Comparison of ENCODE assay signal across 14 cellular contexts in genomic region chr21:28758883-28759242, GRCh38.
DNase-seq lines count a peak whose midpoint lies in the region; ATAC-seq and TF ChIP-seq lines count a peak whose summit lies in the region.
"Had no signal": no experiment of that assay in that cellular context is flagged by ENCODE, and none has a peak within 500 bp of the region (broad histone marks: within the 10 kb centered on the region; RNA-seq: fewer than 3 reads in every experiment).

No MANE protein-coding gene starts in this region.

- H3K4me2 ChIP-seq in IMR-90 (ENCODE audit: low read depth, low read length) (no peak overlapping the region), MM.1S (ENCODE audit: low read depth, low read length) (no peak overlapping the region)
- H3K4me2 ChIP-seq: BLaER1 treated with 17β-estradiol and CSF1 and Interleukin-3, amounts not matched to agents 10 nM and 100 nM; GM23338 had no signal

- H3K79me1 ChIP-seq in IMR-90 (ENCODE audit: low read depth in 1 of 2, low read length in 2 of 2) = peaks cover 0 to 3% of the 10 kb centered on the region in 2 experiments; a peak in 1 of 4 replicates

- H3K27ac ChIP-seq in heart right ventricle = peak overlapping the region in 6 of 10 donors; percentile 34 to 97 (median 93)
- H3K27ac ChIP-seq in IMR-90 (ENCODE audit: insufficient read depth, low read length) = no peak overlapping the region
- H3K27ac ChIP-seq in gastroesophageal sphincter = peak overlapping the region in 3 of 4 donors; percentile 51 to 89 (median 54)
- peak overlapping the region; percentile 63 for H3K27ac ChIP-seq in skeletal muscle tissue (ENCODE audit: low read depth, low read length)
- H3K27ac ChIP-seq in MM.1S (ENCODE audit: low read length) = no peak overlapping the region
- H3K27ac ChIP-seq: BLaER1 treated with 17β-estradiol and CSF1 and Interleukin-3, amounts not matched to agents 10 nM and 100 nM had no signal

- no peak overlapping the region for H3K56ac ChIP-seq in IMR-90 (ENCODE audit: extremely low read depth, insufficient read depth, low read length)

- TF ChIP-seq RAD21 in IMR-90 (IDR thresholded peaks at IDR 0.05; ENCODE audit: low read length) = no peak

- CTCF ChIA-PET in IMR-90 (lab: Yijun Ruan, JAX) = no interaction called here

- H3K14ac ChIP-seq in IMR-90 (replicated peaks; ENCODE audit: low read depth, low read length) = peak overlapping the region; percentile 20; the same call in 1 of the 2 replicates

- dilution Hi-C loops in IMR-90 (cut with HindIII; ENCODE audit: low sequenced_read_pairs, unreplicated experiment) = no loop called here

- H3K9me3 ChIP-seq in heart right ventricle (no peaks in the 10 kb centered on the region), IMR-90 (ENCODE audit: control insufficient read depth, insufficient read depth, low read length) (no peaks in the 10 kb centered on the region), gastroesophageal sphincter (no peaks in the 10 kb centered on the region), skeletal muscle tissue (ENCODE audit: control insufficient read depth in 3 of 3, low read length in 3 of 3) (no peaks in the 10 kb centered on the region), MM.1S (replicated peaks; ENCODE audit: insufficient read depth, low read length) (no peaks in the 10 kb centered on the region)

- H3K9ac ChIP-seq in IMR-90 (ENCODE audit: low read depth, low read length) (no peak overlapping the region), skeletal muscle tissue (ENCODE audit: low read depth in 1 of 3, low read length in 3 of 3) (no peak overlapping the region), MM.1S (ENCODE audit: low read length) (no peak overlapping the region)
- H3K9ac ChIP-seq: BLaER1 treated with 17β-estradiol and CSF1 and Interleukin-3, amounts not matched to agents 10 nM and 100 nM had no signal

- H2AK9ac ChIP-seq in IMR-90 (replicated peaks; ENCODE audit: low read depth, low read length, poor library complexity) = no peak overlapping the region

- H3K79me2 ChIP-seq in MM.1S (ENCODE audit: low read length) = no peaks in the 10 kb centered on the region

- H3K9me2 ChIP-seq in MM.1S (replicated peaks; ENCODE audit: insufficient read depth, low read length) = no peaks in the 10 kb centered on the region

- H2AK5ac ChIP-seq in IMR-90 (ENCODE audit: low read depth, low read length) = no peak overlapping the region

- H4K20me1 ChIP-seq in IMR-90 (ENCODE audit: insufficient read depth, low read length) = no peaks in the 10 kb centered on the region
- H4K20me1 ChIP-seq in MM.1S (ENCODE audit: insufficient read depth, low read length) = no peaks in the 10 kb centered on the region
- H4K20me1 ChIP-seq: BLaER1 treated with 17β-estradiol and CSF1 and Interleukin-3, amounts not matched to agents 10 nM and 100 nM had no signal

- H4K5ac ChIP-seq in IMR-90 (ENCODE audit: low read depth, low read length) = no peak overlapping the region

- no peak overlapping the region for H4K8ac ChIP-seq in IMR-90 (ENCODE audit: low read depth in 2 of 2, low read length in 2 of 2)

- in situ Hi-C loops in IMR-90 (cut with MboI; ENCODE audit: low sequenced_read_pairs) = no loop called here

- H2BK20ac ChIP-seq in IMR-90 (ENCODE audit: low read depth, low read length) = no peak overlapping the region; the same call in none of the 2 replicates

- ATAC-seq in heart right ventricle (no peak), Right ventricle myocardium superior (ENCODE audit: poor library complexity) (no peak), IMR-90 (ENCODE audit: low read depth) (no peak), gastroesophageal sphincter (no peak), HG03520 (IDR thresholded peaks at IDR 0.05; ENCODE audit: unreplicated experiment) (no peak)
- ATAC-seq: GM12878, GM23338 had no signal

- no peak overlapping the region for H2BK15ac ChIP-seq in IMR-90 (ENCODE audit: low read depth, low read length)

- no peak for TF ChIP-seq POLR2A in IMR-90 (IDR thresholded peaks at IDR 0.05; ENCODE audit: low read depth, low read length)
- no peak for TF ChIP-seq POLR2A in gastroesophageal sphincter (IDR thresholded peaks at IDR 0.05)

- intact Hi-C loops in heart right ventricle (cut with DNase I) = loop anchor here in 1 of 10 donors (10.0 kb wide), 1 partner anchor 126 kb away; a partner anchor contains a TSS
- intact Hi-C loops in Right ventricle myocardium superior (cut with DNase I) = no loop called here
- intact Hi-C loops in IMR-90 (cut with micrococcal nuclease) = no loop called here

- H2BK120ac ChIP-seq in IMR-90 (ENCODE audit: low read depth, low read length) = no peak overlapping the region; the same call in 1 of the 2 replicates

- peaks cover 14% of the 10 kb centered on the region for H3K9me1 ChIP-seq in IMR-90 (ENCODE audit: insufficient read depth, low read length)

- H3K4me1 ChIP-seq in heart right ventricle (peaks cover 8 to 45% (median 26%) of the 10 kb centered on the region in 9 donors), IMR-90 (ENCODE audit: control insufficient read depth, insufficient read depth, low read length) (peaks cover 21% of the 10 kb centered on the region), gastroesophageal sphincter (peaks cover 8 to 75% (median 19%) of the 10 kb centered on the region in 3 donors), skeletal muscle tissue (ENCODE audit: control insufficient read depth in 3 of 3, insufficient read depth in 3 of 3, low read length in 3 of 3) (peaks cover 7 to 24% (median 9%) of the 10 kb centered on the region in 3 donors), MM.1S (ENCODE audit: low read length) (no peaks in the 10 kb centered on the region)

- H3K27me3 ChIP-seq in heart right ventricle = no peaks in the 10 kb centered on the region
- no peaks in the 10 kb centered on the region for H3K27me3 ChIP-seq in IMR-90 (ENCODE audit: control insufficient read depth, insufficient read depth, low read length)
- H3K27me3 ChIP-seq in gastroesophageal sphincter = no peaks in the 10 kb centered on the region
- H3K27me3 ChIP-seq in skeletal muscle tissue (ENCODE audit: control insufficient read depth in 3 of 3, insufficient read depth in 3 of 3, low read length in 3 of 3) = no peaks in the 10 kb centered on the region
- H3K27me3 ChIP-seq in MM.1S (replicated peaks; ENCODE audit: insufficient read depth, low read length) = no peaks in the 10 kb centered on the region
- H3K27me3 ChIP-seq: BLaER1 treated with 17β-estradiol and CSF1 and Interleukin-3, amounts not matched to agents 10 nM and 100 nM had no signal

- POLR2A ChIA-PET in IMR-90 (lab: Charles Lee; ENCODE audit: unreplicated experiment) = no interaction called here

- H2BK5ac ChIP-seq in IMR-90 (ENCODE audit: low read depth, low read length, poor library complexity, severe bottlenecking) = no peak overlapping the region

- no peak for TF ChIP-seq EP300 in gastroesophageal sphincter (IDR thresholded peaks at IDR 0.05)

- H3K4me3 ChIP-seq in heart right ventricle = no peak overlapping the region
- no peak overlapping the region for H3K4me3 ChIP-seq in IMR-90 (ENCODE audit: insufficient read depth, low read depth, low read length)
- no peak overlapping the region for H3K4me3 ChIP-seq in gastroesophageal sphincter
- H3K4me3 ChIP-seq in skeletal muscle tissue (ENCODE audit: low read length in 3 of 3) = peak overlapping the region in 1 of 3 donors; percentile 8
- H3K4me3 ChIP-seq in MM.1S (ENCODE audit: low read length) = no peak overlapping the region
- H3K4me3 ChIP-seq: BLaER1 treated with 17β-estradiol and CSF1 and Interleukin-3, amounts not matched to agents 10 nM and 100 nM; GM12878; GM23338 had no signal

- no peaks in the 10 kb centered on the region for H3K36me3 ChIP-seq in heart right ventricle
- no peaks in the 10 kb centered on the region for H3K36me3 ChIP-seq in IMR-90 (ENCODE audit: control insufficient read depth, insufficient read depth, low read length)
- H3K36me3 ChIP-seq in gastroesophageal sphincter = no peaks in the 10 kb centered on the region
- H3K36me3 ChIP-seq in skeletal muscle tissue (ENCODE audit: control insufficient read depth in 3 of 3, insufficient read depth in 3 of 3, low read length in 3 of 3) = no peaks in the 10 kb centered on the region
- no peaks in the 10 kb centered on the region for H3K36me3 ChIP-seq in MM.1S (replicated peaks; ENCODE audit: insufficient read depth, low read length)
- H3K36me3 ChIP-seq: BLaER1 treated with 17β-estradiol and CSF1 and Interleukin-3, amounts not matched to agents 10 nM and 100 nM had no signal

- H3K18ac ChIP-seq in IMR-90 (ENCODE audit: low read depth, low read length) = no peak overlapping the region; the same call in 1 of the 2 replicates

- H3F3A ChIP-seq in MM.1S (ENCODE audit: insufficient read depth, low read length) = no peaks in the 10 kb centered on the region

- 26 to 65% methylated on average over 1 of the region's 1 CpG for WGBS in heart right ventricle, 2 donors
- WGBS in IMR-90 (ENCODE audit: extremely low coverage in 2 of 2, insufficient read length in 1 of 2), 2 experiments = no CpG with 5 or more reads among the region's 1 CpG
- 29 to 80% methylated on average over 1 of the region's 1 CpG for WGBS in gastroesophageal sphincter (ENCODE audit: low coverage in 1 of 2), 2 donors

- no peak overlapping the region for H4K91ac ChIP-seq in IMR-90 (ENCODE audit: insufficient read depth, low read depth, low read length)

- BruUV-seq in IMR-90 (replicated peaks; lab: Mats Ljungman, UMichigan) = no TSS peak

- no peak overlapping the region for H3K23ac ChIP-seq in IMR-90 (ENCODE audit: low read depth, low read length)

- no peak for TF ChIP-seq CTCF in heart right ventricle (IDR thresholded peaks at IDR 0.05)
- TF ChIP-seq CTCF in IMR-90 (conservative IDR thresholded peaks at IDR 0.05; ENCODE audit: low read depth, low read length) = no peak
- no peak for TF ChIP-seq CTCF in gastroesophageal sphincter (IDR thresholded peaks at IDR 0.05)
- no peak for TF ChIP-seq CTCF in MM.1S (IDR thresholded peaks at IDR 0.05; ENCODE audit: low read length)

- DNase-seq in heart right ventricle = no peak
- DNase-seq in Right ventricle myocardium superior = no peak
- DNase-seq in IMR-90 = no peak
- no peak for DNase-seq in MM.1S
- DNase-seq: ACHN; CD4-positive, CD25-positive, alpha-beta regulatory T cell; DMS53; H7 had no signal

- no peak overlapping the region; the same call in 1 of the 2 replicates for H3K4ac ChIP-seq in IMR-90 (ENCODE audit: low read depth, low read length)

- H2AFZ ChIP-seq in IMR-90 (replicated peaks; ENCODE audit: low read length, poor library complexity) (no peak overlapping the region), MM.1S (ENCODE audit: low read length) (no peak overlapping the region)
- H2AFZ ChIP-seq: GM23338 had no signal

TF ChIP-seq in IMR-90, 13 proteins besides CTCF, POLR2A, EP300 and RAD21 (continues in another document):
- no peak for TF ChIP-seq RCOR1 (IDR thresholded peaks at IDR 0.05; ENCODE audit: insufficient replicate concordance, low read length)
- no peak for TF ChIP-seq BHLHE40 (IDR thresholded peaks at IDR 0.05; ENCODE audit: low read depth, low read length)
- TF ChIP-seq MAFK (IDR thresholded peaks at IDR 0.05; ENCODE audit: low read depth, low read length) = no peak

Comparison
In these comparisons a context has a peak if more than half of its experiments do, and no peak if none do; other contexts are left out.
1. H3K27ac ChIP-seq: peak in heart right ventricle (6 of 10), gastroesophageal sphincter (3 of 4) and skeletal muscle tissue (single experiment); none in IMR-90 (single experiment) and MM.1S (single experiment).